In the genomic region with DNA sequence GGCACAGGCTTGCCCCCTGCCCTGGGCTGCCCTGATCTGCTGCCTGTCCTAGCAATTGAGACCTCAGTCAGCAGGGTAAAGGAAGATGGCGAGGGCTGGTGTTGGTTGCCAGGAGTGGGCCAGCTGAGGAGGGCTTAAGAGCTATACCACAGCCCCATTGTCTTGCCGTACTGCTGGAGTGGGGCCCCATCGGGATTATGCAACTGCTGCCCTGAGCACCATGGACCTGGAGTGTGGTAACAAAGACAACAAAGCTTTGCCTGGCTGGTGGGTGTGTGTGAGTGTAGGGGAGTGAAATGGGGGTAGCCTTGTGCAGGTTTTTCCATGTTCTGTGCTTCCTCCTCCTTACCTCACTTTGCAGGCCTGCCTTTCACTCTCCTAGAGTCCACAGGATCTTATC, we compare ENCODE assay signal across 19 cellular contexts.
A peak's percentile ranks its signal among the peaks of the same experiment; 100 is the strongest.
DNase-seq lines count a peak whose midpoint lies in the region; ATAC-seq, FAIRE-seq and TF ChIP-seq lines count a peak whose summit lies in the region.
"Had no signal": no experiment of that assay in that cellular context is flagged by ENCODE, and none has a peak within 500 bp of the region (broad histone marks: within the 10 kb centered on the region; RNA-seq: fewer than 3 reads in every experiment).

No MANE protein-coding gene starts in this region.

- peaks cover 24% of the 10 kb centered on the region for H3K4me1 Mint-ChIP-seq in neural crest cell
- H3K4me1 Mint-ChIP-seq: CD8-positive, alpha-beta memory T cell had no signal

- POLR2A ChIA-PET in K562 (lab: Yijun Ruan, JAX) = no interaction called here

- H3K36me3 ChIP-seq in K562 (ENCODE audit: control insufficient read depth, insufficient read depth, low read length) (no peaks in the 10 kb centered on the region), breast epithelium (no peaks in the 10 kb centered on the region), esophagus muscularis mucosa (no peaks in the 10 kb centered on the region)

- TF ChIP-seq EP300 in K562 (IDR thresholded peaks at IDR 0.05; ENCODE audit: low read length) = no peak
- TF ChIP-seq EP300 in esophagus muscularis mucosa (IDR thresholded peaks at IDR 0.05) = no peak

- H3K27ac ChIP-seq in K562 (ENCODE audit: extremely low read depth, low read depth, low read length) = no peak overlapping the region
- H3K27ac ChIP-seq in breast epithelium = no peak overlapping the region
- H3K27ac ChIP-seq in esophagus muscularis mucosa (replicated peaks in 1 of 4) = no peak overlapping the region

- BruUV-seq in K562 (replicated peaks; lab: Mats Ljungman, UMichigan) = no TSS peak

- no peak for TF ChIP-seq CTCF in K562 (IDR thresholded peaks at IDR 0.05 in 2 of 3, conservative IDR thresholded peaks at IDR 0.05 in 1 of 3; ENCODE audit: insufficient read depth in 2 of 3, low read depth in 1 of 3, low read length in 3 of 3)
- no peak for TF ChIP-seq CTCF in neural crest cell (conservative IDR thresholded peaks at IDR 0.05)
- no peak for TF ChIP-seq CTCF in breast epithelium (IDR thresholded peaks at IDR 0.05)
- no peak for TF ChIP-seq CTCF in esophagus muscularis mucosa (IDR thresholded peaks at IDR 0.05)

- H3K4me3 ChIP-seq in K562 (no peak overlapping the region), breast epithelium (no peak overlapping the region), esophagus muscularis mucosa (no peak overlapping the region)
- H3K4me3 ChIP-seq: GM12878 had no signal

- H3K4me2 ChIP-seq in K562 (ENCODE audit: insufficient read depth, low read length) = no peak overlapping the region

- peaks cover 0 to 7% of the 10 kb centered on the region in 2 experiments; a peak in 2 of 5 replicates for H3K4me1 ChIP-seq in K562 (replicated peaks in 1 of 2; ENCODE audit: control insufficient read depth in 2 of 2, insufficient read depth in 2 of 2, low read length in 2 of 2)
- H3K4me1 ChIP-seq in breast epithelium = no peaks in the 10 kb centered on the region
- H3K4me1 ChIP-seq in esophagus muscularis mucosa = no peaks in the 10 kb centered on the region

- DNase-seq in SKM-1 treated with dmso at 0.1 percent for 144 hours (lab: John Stamatoyannopoulos, UW; ENCODE audit: unreplicated experiment) (peak; percentile 17), SKM-1 (lab: John Stamatoyannopoulos, UW; ENCODE audit: unreplicated experiment) (no peak), K562 (ENCODE audit: extremely low read depth in 1 of 4, low spot score in 3 of 4) (no peak), neural crest cell (ENCODE audit: low read depth, low spot score) (no peak), breast epithelium (ENCODE audit: low spot score in 2 of 2) (no peak), esophagus muscularis mucosa (ENCODE audit: extremely low spot score) (no peak)
- DNase-seq: C1 segment of cervical spinal cord; CD8-positive, alpha-beta memory T cell; DMS53; EL; NCI-H1092 treated with DMSO at 0.1 percent for 48 hours; NCI-H146; NCI-H2029 treated with DMSO at 0.1 percent for 48 hours; NCI-H510A; NCI-H748 treated with DMSO at 0.1 percent for 48 hours had no signal

- no peaks in the 10 kb centered on the region for H4K20me1 ChIP-seq in K562 (replicated peaks; ENCODE audit: control insufficient read depth, insufficient read depth, low read length)

- 11% methylated on average over 3 of the region's 3 CpGs for WGBS in K562 (ENCODE audit: insufficient coverage, low coverage, missing lambda C conversion rate)
- WGBS in esophagus muscularis mucosa = 71% methylated on average over 3 of the region's 3 CpGs

- no peaks in the 10 kb centered on the region for H3K27me3 Mint-ChIP-seq in neural crest cell (ENCODE audit: low read depth)
- H3K27me3 Mint-ChIP-seq: CD8-positive, alpha-beta memory T cell had no signal

- in situ Hi-C loops in K562 (cut with MboI) = no loop called here

- H3K27me3 ChIP-seq in K562 (ENCODE audit: control insufficient read depth in 2 of 2, insufficient read depth in 2 of 2, low read length in 2 of 2) (no peaks in the 10 kb centered on the region), breast epithelium (peaks cover 0 to 33% of the 10 kb centered on the region in 2 donors), esophagus muscularis mucosa (no peaks in the 10 kb centered on the region)

- no peak for TF ChIP-seq POLR2A in K562 (conservative IDR thresholded peaks at IDR 0.05)
- TF ChIP-seq POLR2A in breast epithelium (IDR thresholded peaks at IDR 0.05) = no peak
- TF ChIP-seq POLR2A in esophagus muscularis mucosa (IDR thresholded peaks at IDR 0.05; ENCODE audit: low read depth) = no peak

- H2AFZ ChIP-seq in K562 (ENCODE audit: low read depth, low read length) = no peak overlapping the region

- no peak overlapping the region for H3K9ac ChIP-seq in K562 (ENCODE audit: insufficient read depth in 1 of 2, low read depth in 2 of 2, low read length in 2 of 2)

- H3K9me3 ChIP-seq in K562 (replicated peaks; ENCODE audit: control insufficient read depth, insufficient read depth, low read depth, low read length) (no peaks in the 10 kb centered on the region), breast epithelium (no peaks in the 10 kb centered on the region), esophagus muscularis mucosa (no peaks in the 10 kb centered on the region)

- peak; percentile 29; the same call in 1 of the 3 replicates for ATAC-seq in K562
- ATAC-seq in HG03175 (IDR thresholded peaks at IDR 0.05; ENCODE audit: unreplicated experiment) = no peak
- ATAC-seq: GM12878 had no signal

- H3K4me3 Mint-ChIP-seq in neural crest cell = no peak overlapping the region
- H3K4me3 Mint-ChIP-seq: CD8-positive, alpha-beta memory T cell had no signal

- H3K9me3 Mint-ChIP-seq in neural crest cell = peaks cover 2% of the 10 kb centered on the region
- H3K9me3 Mint-ChIP-seq: CD8-positive, alpha-beta memory T cell had no signal

- H3K27ac Mint-ChIP-seq in neural crest cell (ENCODE audit: unreplicated experiment) = peak overlapping the region; percentile 71
- H3K27ac Mint-ChIP-seq: CD8-positive, alpha-beta memory T cell had no signal

- no peaks in the 10 kb centered on the region for H3K79me2 ChIP-seq in K562 (ENCODE audit: control insufficient read depth, insufficient read depth, low read length)

- no peak for FAIRE-seq in K562 (lab: Jason Lieb, UNC)
- FAIRE-seq: GM12878, GM19239, H1 had no signal

- no peak for TF ChIP-seq RAD21 in K562 (CRISPR knock-in tag; conservative IDR thresholded peaks at IDR 0.05 in 1 of 2, IDR thresholded peaks at IDR 0.05 in 1 of 2)

- intact Hi-C loops in K562 (cut with micrococcal nuclease) (no loop called here), breast epithelium (cut with DNase I; ENCODE audit: low total_unique reads) (no loop called here), esophagus muscularis mucosa (cut with DNase I) (no loop called here)

- CTCF ChIA-PET in K562 (lab: Yijun Ruan, JAX; ENCODE audit: low intra/inter-chr PET ratio) = no interaction called here

- no peaks in the 10 kb centered on the region for H3K36me3 Mint-ChIP-seq in neural crest cell (ENCODE audit: low read depth)
- H3K36me3 Mint-ChIP-seq: CD8-positive, alpha-beta memory T cell had no signal

- no peaks in the 10 kb centered on the region for H3K9me1 ChIP-seq in K562 (ENCODE audit: control insufficient read depth, insufficient read depth, low read length)

TF ChIP-seq in K562, 482 proteins besides CTCF, POLR2A, EP300 and RAD21 (continues in another document):
- TF ChIP-seq SUPT5H (IDR thresholded peaks at IDR 0.05) (no peak), SMAD2 (IDR thresholded peaks at IDR 0.05; ENCODE audit: low read depth, low read length) (no peak), RFX1 (IDR thresholded peaks at IDR 0.05) (no peak), SLC30A9 (CRISPR knock-in tag; IDR thresholded peaks at IDR 0.05) (no peak), SRSF7 (optimal IDR thresholded peaks at IDR 0.05; ENCODE audit: low read depth, low read length) (no peak), EHMT2 (IDR thresholded peaks at IDR 0.05) (no peak), ZNF77 (CRISPR knock-in tag; IDR thresholded peaks at IDR 0.05) (no peak), FOSL1 (tag; conservative IDR thresholded peaks at IDR 0.05) (no peak)
- TF ChIP-seq, protein P1, sequence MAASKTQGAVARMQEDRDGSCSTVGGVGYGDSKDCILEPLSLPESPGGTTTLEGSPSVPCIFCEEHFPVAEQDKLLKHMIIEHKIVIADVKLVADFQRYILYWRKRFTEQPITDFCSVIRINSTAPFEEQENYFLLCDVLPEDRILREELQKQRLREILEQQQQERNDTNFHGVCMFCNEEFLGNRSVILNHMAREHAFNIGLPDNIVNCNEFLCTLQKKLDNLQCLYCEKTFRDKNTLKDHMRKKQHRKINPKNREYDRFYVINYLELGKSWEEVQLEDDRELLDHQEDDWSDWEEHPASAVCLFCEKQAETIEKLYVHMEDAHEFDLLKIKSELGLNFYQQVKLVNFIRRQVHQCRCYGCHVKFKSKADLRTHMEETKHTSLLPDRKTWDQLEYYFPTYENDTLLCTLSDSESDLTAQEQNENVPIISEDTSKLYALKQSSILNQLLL (CRISPR knock-in tag; IDR thresholded peaks at IDR 0.05; ENCODE audit: borderline replicate concordance) = no peak
- TF ChIP-seq, protein P2, sequence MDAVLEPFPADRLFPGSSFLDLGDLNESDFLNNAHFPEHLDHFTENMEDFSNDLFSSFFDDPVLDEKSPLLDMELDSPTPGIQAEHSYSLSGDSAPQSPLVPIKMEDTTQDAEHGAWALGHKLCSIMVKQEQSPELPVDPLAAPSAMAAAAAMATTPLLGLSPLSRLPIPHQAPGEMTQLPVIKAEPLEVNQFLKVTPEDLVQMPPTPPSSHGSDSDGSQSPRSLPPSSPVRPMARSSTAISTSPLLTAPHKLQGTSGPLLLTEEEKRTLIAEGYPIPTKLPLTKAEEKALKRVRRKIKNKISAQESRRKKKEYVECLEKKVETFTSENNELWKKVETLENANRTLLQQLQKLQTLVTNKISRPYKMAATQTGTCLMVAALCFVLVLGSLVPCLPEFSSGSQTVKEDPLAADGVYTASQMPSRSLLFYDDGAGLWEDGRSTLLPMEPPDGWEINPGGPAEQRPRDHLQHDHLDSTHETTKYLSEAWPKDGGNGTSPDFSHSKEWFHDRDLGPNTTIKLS (IDR thresholded peaks at IDR 0.05; ENCODE audit: borderline replicate concordance, low read depth) = no peak
- TF ChIP-seq, protein P3, sequence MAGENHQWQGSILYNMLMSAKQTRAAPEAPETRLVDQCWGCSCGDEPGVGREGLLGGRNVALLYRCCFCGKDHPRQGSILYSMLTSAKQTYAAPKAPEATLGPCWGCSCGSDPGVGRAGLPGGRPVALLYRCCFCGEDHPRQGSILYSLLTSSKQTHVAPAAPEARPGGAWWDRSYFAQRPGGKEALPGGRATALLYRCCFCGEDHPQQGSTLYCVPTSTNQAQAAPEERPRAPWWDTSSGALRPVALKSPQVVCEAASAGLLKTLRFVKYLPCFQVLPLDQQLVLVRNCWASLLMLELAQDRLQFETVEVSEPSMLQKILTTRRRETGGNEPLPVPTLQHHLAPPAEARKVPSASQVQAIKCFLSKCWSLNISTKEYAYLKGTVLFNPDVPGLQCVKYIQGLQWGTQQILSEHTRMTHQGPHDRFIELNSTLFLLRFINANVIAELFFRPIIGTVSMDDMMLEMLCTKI (IDR thresholded peaks at IDR 0.05; ENCODE audit: partially characterized antibody) = no peak
